ENCODE assay signal across 10 cellular contexts in the genomic region with DNA sequence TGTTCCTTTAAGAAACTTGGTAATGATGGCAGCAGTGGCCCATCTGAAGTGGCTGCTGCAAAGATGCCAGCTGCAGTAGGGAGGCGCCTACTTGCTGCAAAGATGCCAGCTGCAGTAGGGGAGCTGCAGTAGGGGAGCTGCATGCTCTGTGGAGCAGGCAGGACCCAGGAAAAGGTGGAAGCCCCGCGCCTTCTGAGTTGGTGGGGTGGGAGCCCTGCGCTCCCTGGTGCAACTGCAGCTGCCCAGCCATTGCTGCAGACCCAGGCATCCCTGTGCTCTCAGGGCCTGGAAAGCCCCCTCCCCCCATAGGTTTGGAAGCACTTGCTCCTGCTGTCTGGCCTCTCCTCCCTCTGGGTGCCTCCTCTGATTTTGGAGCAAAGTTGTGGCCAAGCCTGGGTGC.
"Had no signal": no experiment of that assay in that cellular context is flagged by ENCODE, and none has a peak within 500 bp of the region (broad histone marks: within the 10 kb centered on the region; RNA-seq: fewer than 3 reads in every experiment).

No MANE protein-coding gene starts in this region.

- H3K36me3 ChIP-seq: HAP-1 had no signal

- FAIRE-seq: H54 had no signal

- H3K27ac ChIP-seq: GM23248 had no signal

- DNase-seq: GM23248, GOT3, H7, H9, HCEC 1CT, HFFc6 had no signal

- H3K4me3 ChIP-seq: GM23248, GM23338, HAP-1 had no signal

- H3K9me3 ChIP-seq: HAP-1 had no signal

- H2AFZ ChIP-seq: GM23248, GM23338 had no signal

- H3K4me1 ChIP-seq: HAP-1 had no signal

- H3K9ac ChIP-seq: GM23248 had no signal

- H3K4me2 ChIP-seq: GM23338 had no signal

- ATAC-seq: GM23338, HCT116 had no signal
